ENCODE assay signal across 12 cellular contexts in the genomic region with DNA sequence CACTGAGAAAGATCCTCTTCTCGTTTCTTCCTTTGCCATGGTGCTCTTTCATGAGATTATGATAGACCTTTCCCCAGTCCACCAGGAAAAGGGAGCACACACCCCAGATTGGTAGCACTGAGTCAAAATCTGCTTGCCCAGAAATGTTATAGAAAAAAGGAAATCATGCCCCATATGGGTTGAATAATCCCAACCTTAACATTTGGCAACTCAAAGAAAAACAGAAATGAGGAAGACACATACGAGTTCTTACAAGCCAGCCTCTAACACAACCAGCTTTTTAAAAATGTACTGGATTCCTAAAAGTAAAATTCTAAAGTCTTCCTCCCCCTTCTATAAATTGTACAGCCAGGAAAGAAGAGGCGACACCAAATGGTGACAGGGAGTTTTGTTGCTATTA.
DNase-seq lines count a peak whose midpoint lies in the region; ATAC-seq lines count a peak whose summit lies in the region.
"Had no signal": no experiment of that assay in that cellular context is flagged by ENCODE, and none has a peak within 500 bp of the region (broad histone marks: within the 10 kb centered on the region; RNA-seq: fewer than 3 reads in every experiment).

No MANE protein-coding gene starts in this region.

- H3K4me3 ChIP-seq in thymus (ENCODE audit: low read length), result no peak overlapping the region
- H3K4me3 ChIP-seq: dorsolateral prefrontal cortex, pancreas had no signal

- peaks cover 70% of the 10 kb centered on the region for H3K4me1 ChIP-seq in thymus (ENCODE audit: control insufficient read depth, insufficient read depth, low read length)

- peaks cover 91% of the 10 kb centered on the region for H3K4me1 Mint-ChIP-seq in activated T-cell treated with anti-CD3 and anti-CD28 coated beads, Interleukin-2, amount 50 U/mL, for 72 hours (ENCODE audit: low read depth)
- H3K4me1 Mint-ChIP-seq in T-cell (peaks cover 91 to 98% (median 96%) of the 10 kb centered on the region in 3 donors), immature natural killer cell (peaks cover 95 to 100% of the 10 kb centered on the region in 2 donors)

- POLR2A ChIA-PET in T-cell (lab: Charles Lee), result interaction anchor here (0.5 to 3.6 kb wide), 4 partner anchors 9 to 53 kb away, joined by 6 to 16 read pairs (median 9); no protein-coding TSS in a partner anchor

- 74% methylated on average over 3 of the region's 3 CpGs for WGBS in thymus

- H3K36me3 Mint-ChIP-seq in activated T-cell treated with anti-CD3 and anti-CD28 coated beads, Interleukin-2, amount 50 U/mL, for 72 hours (ENCODE audit: insufficient read depth in 2 of 2), result peaks cover 1 to 9% of the 10 kb centered on the region in 2 donors
- peaks cover 14% of the 10 kb centered on the region for H3K36me3 Mint-ChIP-seq in T-cell
- H3K36me3 Mint-ChIP-seq in immature natural killer cell, result peaks cover 7 to 9% (median 7%) of the 10 kb centered on the region in 3 donors

- ATAC-seq in activated T-cell treated with anti-CD3 and anti-CD28 coated beads, Interleukin-2, amount 50 U/mL, for 72 hours (replicated peaks in 1 of 2), result no peak
- ATAC-seq in T-cell (replicated peaks in 1 of 4) (no peak), HG03457 (IDR thresholded peaks at IDR 0.05; ENCODE audit: unreplicated experiment) (no peak)

- peak overlapping the region; percentile 98 for H3K27ac Mint-ChIP-seq in activated T-cell treated with anti-CD3 and anti-CD28 coated beads, Interleukin-2, amount 50 U/mL, for 72 hours
- H3K27ac Mint-ChIP-seq in T-cell (peak overlapping the region; percentile 98 to 99), immature natural killer cell (peak overlapping the region; percentile 94 to 99 (median 96))

- H3K27me3 ChIP-seq in thymus (ENCODE audit: control insufficient read depth, insufficient read depth), result no peaks in the 10 kb centered on the region
- H3K27me3 ChIP-seq: dorsolateral prefrontal cortex, pancreas had no signal

- H3K27me3 Mint-ChIP-seq in activated T-cell treated with anti-CD3 and anti-CD28 coated beads, Interleukin-2, amount 50 U/mL, for 72 hours (ENCODE audit: low read depth), result no peaks in the 10 kb centered on the region
- H3K27me3 Mint-ChIP-seq in T-cell (no peaks in the 10 kb centered on the region), immature natural killer cell (ENCODE audit: low read depth in 3 of 3) (peaks cover 7 to 11% (median 9%) of the 10 kb centered on the region in 3 donors)

- CTCF ChIA-PET in T-cell (lab: Charles Lee), result interaction anchor here (0.5 to 2.3 kb wide), 8 partner anchors 9 to 101 kb away, joined by 3 to 13 read pairs (median 4); no protein-coding TSS in a partner anchor

- peak overlapping the region; percentile 66 to 70 for H3K4me3 Mint-ChIP-seq in activated T-cell treated with anti-CD3 and anti-CD28 coated beads, Interleukin-2, amount 50 U/mL, for 72 hours
- H3K4me3 Mint-ChIP-seq in T-cell, result peak overlapping the region; percentile 25 to 69 (median 43)
- H3K4me3 Mint-ChIP-seq in immature natural killer cell, result peak overlapping the region; percentile 54 to 84 (median 75)

- no peaks in the 10 kb centered on the region for H3K36me3 ChIP-seq in thymus (ENCODE audit: control insufficient read depth, insufficient read depth)
- H3K36me3 ChIP-seq: pancreas had no signal

- peak overlapping the region; percentile 78 for H3K27ac ChIP-seq in thymus (ENCODE audit: low read depth)

- no peaks in the 10 kb centered on the region for H3K9me3 ChIP-seq in thymus (ENCODE audit: control insufficient read depth)
- H3K9me3 ChIP-seq: pancreas had no signal

- DNase-seq in activated T-cell treated with anti-CD3 and anti-CD28 coated beads, Interleukin-2, amount 50 U/mL, for 72 hours, result no peak
- no peak for DNase-seq in activated T-cell treated with anti-CD3 and anti-CD28 coated beads, Interleukin-2, amount 50 U/mL, for 1 hour
- DNase-seq in T-cell (no peak), immature natural killer cell (no peak), NCI-H1694 treated with DMSO at 0.1 percent for 48 hours (lab: John Stamatoyannopoulos, UW) (no peak), NCI-H2081 (lab: John Stamatoyannopoulos, UW) (no peak)
- DNase-seq: DMS53, dorsolateral prefrontal cortex, pancreas, SW 1271 had no signal

- no peaks in the 10 kb centered on the region for H3K9me3 Mint-ChIP-seq in activated T-cell treated with anti-CD3 and anti-CD28 coated beads, Interleukin-2, amount 50 U/mL, for 72 hours
- no peaks in the 10 kb centered on the region for H3K9me3 Mint-ChIP-seq in T-cell
- H3K9me3 Mint-ChIP-seq in immature natural killer cell, result no peaks in the 10 kb centered on the region
